27 cellular contexts compared by ENCODE assay signal in genomic region chrX:33447285-33447684, GRCh38.
"Had no signal": no experiment of that assay in that cellular context is flagged by ENCODE, and none has a peak within 500 bp of the region (broad histone marks: within the 10 kb centered on the region; RNA-seq: fewer than 3 reads in every experiment).

No MANE protein-coding gene starts in this region.

- H3K9ac ChIP-seq: parathyroid adenoma had no signal

- H3K27ac ChIP-seq: colonic mucosa, esophagus muscularis mucosa, foreskin keratinocyte, heart right ventricle, neutrophil, parathyroid adenoma, right atrium auricular region, skin epidermis, suprapubic skin, vagina had no signal

- H3K4me3 ChIP-seq: colonic mucosa, esophagus muscularis mucosa, heart right ventricle, lung, mucosa of descending colon, right atrium auricular region, skin epidermis, suprapubic skin, vagina had no signal

- DNase-seq: colonic mucosa; dermis blood vessel endothelial cell; effector memory CD4-positive, alpha-beta T cell; foreskin keratinocyte; glutamatergic neuron; heart right ventricle; hypothalamus; immature natural killer cell; kidney; mucosa of descending colon; naive B cell; stimulated activated CD4-positive, alpha-beta T cell treated with anti-CD3 and anti-CD28 coated beads, Interleukin-15, amount 100 ng/mL, for 24 hours; stimulated activated CD4-positive, alpha-beta T cell treated with anti-CD3 and anti-CD28 coated beads, Interleukin-2, amount 100 ng/mL, for 48 hours; stimulated activated naive CD4-positive, alpha-beta T cell; stimulated activated naive CD8-positive, alpha-beta T cell treated with anti-CD3 and anti-CD28 coated beads, Interleukin-15, amount 100 ng/mL, for 72 hours; trophoblast cell had no signal

- ATAC-seq: foreskin keratinocyte; heart right ventricle; left lobe of liver; mucosa of descending colon; natural killer cell treated with Interleukin-12 subunit alpha and Interleukin-12 subunit beta and Interleukin-15 and Interleukin-18, amount 100 ng/mL, for 72 hours; sciatic nerve; stimulated activated naive CD8-positive, alpha-beta T cell treated with anti-CD3 and anti-CD28 coated beads, Interleukin-15, amount 100 ng/mL, for 72 hours had no signal

- H3K4me1 ChIP-seq: colonic mucosa, foreskin keratinocyte, heart right ventricle, parathyroid adenoma, right atrium auricular region, suprapubic skin, vagina had no signal

- H3K27me3 ChIP-seq: colonic mucosa, esophagus muscularis mucosa, foreskin keratinocyte, heart right ventricle, neutrophil, right atrium auricular region, suprapubic skin, vagina had no signal

- H3K9me3 ChIP-seq: colonic mucosa, esophagus muscularis mucosa, heart right ventricle, mucosa of descending colon, neutrophil, right atrium auricular region, suprapubic skin, vagina had no signal

- H2AFZ ChIP-seq: parathyroid adenoma had no signal

- H3K36me3 ChIP-seq: colonic mucosa, esophagus muscularis mucosa, heart right ventricle, neutrophil, right atrium auricular region, suprapubic skin, vagina had no signal
